In genomic region chr6:105981002-105981887, GRCh38 we compare ENCODE assay signal across 8 cellular contexts.
DNase-seq lines count a peak whose midpoint lies in the region; ATAC-seq and TF ChIP-seq lines count a peak whose summit lies in the region.

No MANE protein-coding gene starts in this region.

- peaks cover 22% of the 10 kb centered on the region for H3K36me3 Mint-ChIP-seq in T-helper 2 cell treated with Interferon-gamma antibody and Interleukin-4, amounts not matched to agents 5 μg/mL and 100 μg/mL, for 36 hours (ENCODE audit: low read depth)

- H2AFZ ChIP-seq in parathyroid adenoma (peak overlapping the region; percentile 54), PC-3 (ENCODE audit: low read length) (no peak overlapping the region)

- intact Hi-C loops in PC-3 (cut with micrococcal nuclease): no loop called here

- H3K9me3 ChIP-seq in ectodermal cell (ENCODE audit: control insufficient read depth, low read length) (no peaks in the 10 kb centered on the region), parathyroid adenoma (ENCODE audit: control insufficient read depth, low read length) (no peaks in the 10 kb centered on the region), PC-3 (ENCODE audit: low read length) (no peaks in the 10 kb centered on the region)

- H3K9ac ChIP-seq in parathyroid adenoma (no peak overlapping the region), PC-3 (ENCODE audit: low read length) (no peak overlapping the region)

- H3K27ac ChIP-seq in ectodermal cell (ENCODE audit: insufficient read depth, low read depth, low read length, poor library complexity, severe bottlenecking): no peak overlapping the region
- H3K27ac ChIP-seq in parathyroid adenoma: no peak overlapping the region
- no peak overlapping the region for H3K27ac ChIP-seq in PC-3 (ENCODE audit: low read length)

- H3K79me2 ChIP-seq in parathyroid adenoma: no peaks in the 10 kb centered on the region
- no peaks in the 10 kb centered on the region for H3K79me2 ChIP-seq in PC-3 (ENCODE audit: low read length)

- H3K4me2 ChIP-seq in parathyroid adenoma (ENCODE audit: low read length) (peak overlapping the region; percentile 51), PC-3 (ENCODE audit: low read length) (no peak overlapping the region)

- H3K9me2 ChIP-seq in PC-3 (replicated peaks; ENCODE audit: low read length): no peaks in the 10 kb centered on the region

- peak overlapping the region; percentile 92 for H3K27ac Mint-ChIP-seq in T-helper 2 cell treated with Interferon-gamma antibody and Interleukin-4, amounts not matched to agents 5 μg/mL and 100 μg/mL, for 36 hours

- CTCF ChIA-PET in GM10248 (lab: Yijun Ruan, JAX): interaction anchor here (0.9 to 1.2 kb wide), 2 partner anchors 10 to 45 kb away, joined by 3 to 5 read pairs; no protein-coding TSS in a partner anchor
- CTCF ChIA-PET in PC-3 (lab: Charles Lee): no interaction called here

- no peaks in the 10 kb centered on the region for H3F3A ChIP-seq in PC-3 (ENCODE audit: low read length, unreplicated experiment)

- ATAC-seq in omental fat pad (ENCODE audit: low FRiP score) (no peak), GM19455 (IDR thresholded peaks at IDR 0.05; ENCODE audit: unreplicated experiment) (no peak), PC-3 (no peak)

- peaks cover 65% of the 10 kb centered on the region for H3K27me3 ChIP-seq in ectodermal cell (ENCODE audit: control insufficient read depth, insufficient read depth, low read length, poor library complexity, severe bottlenecking)
- H3K27me3 ChIP-seq in parathyroid adenoma (ENCODE audit: control insufficient read depth, insufficient read depth, low read length): no peaks in the 10 kb centered on the region
- H3K27me3 ChIP-seq in PC-3 (ENCODE audit: low read length): no peaks in the 10 kb centered on the region

- peak overlapping the region; percentile 14 for H3K4me3 ChIP-seq in ectodermal cell (ENCODE audit: insufficient read depth, low read depth, low read length)
- H3K4me3 ChIP-seq in parathyroid adenoma (ENCODE audit: low read depth, low read length): no peak overlapping the region
- H3K4me3 ChIP-seq in PC-3 (ENCODE audit: low read length): no peak overlapping the region

- H3K4me1 ChIP-seq in ectodermal cell (ENCODE audit: control insufficient read depth, insufficient read depth, low read length): no peaks in the 10 kb centered on the region
- H3K4me1 ChIP-seq in parathyroid adenoma: no peaks in the 10 kb centered on the region
- no peaks in the 10 kb centered on the region for H3K4me1 ChIP-seq in PC-3 (ENCODE audit: insufficient read depth, low read length)

- BruUV-seq in PC-3 (replicated peaks; lab: Mats Ljungman, UMichigan): no TSS peak

- peaks cover 9% of the 10 kb centered on the region for H3K9me3 Mint-ChIP-seq in T-helper 2 cell treated with Interferon-gamma antibody and Interleukin-4, amounts not matched to agents 5 μg/mL and 100 μg/mL, for 36 hours

- peaks cover 55% of the 10 kb centered on the region for H3K4me1 Mint-ChIP-seq in T-helper 2 cell treated with Interferon-gamma antibody and Interleukin-4, amounts not matched to agents 5 μg/mL and 100 μg/mL, for 36 hours (ENCODE audit: low read depth)

- no peaks in the 10 kb centered on the region for H3K36me3 ChIP-seq in ectodermal cell (ENCODE audit: control insufficient read depth, insufficient read depth, low read length)
- no peaks in the 10 kb centered on the region for H3K36me3 ChIP-seq in parathyroid adenoma (ENCODE audit: control insufficient read depth, insufficient read depth, low read length)
- no peaks in the 10 kb centered on the region for H3K36me3 ChIP-seq in PC-3 (ENCODE audit: low read depth, low read length)

- no peaks in the 10 kb centered on the region for H4K20me1 ChIP-seq in PC-3 (ENCODE audit: low read length)

- 28 to 29% methylated on average over 62 of the region's 62 CpGs for WGBS in ectodermal cell, 2 experiments

- TF ChIP-seq CTCF in GM10248 (IDR thresholded peaks at IDR 0.05; ENCODE audit: control extremely low read depth, extremely low read depth, low read depth, missing control alignments) (no peak), parathyroid adenoma (IDR thresholded peaks at IDR 0.05) (no peak), omental fat pad (IDR thresholded peaks at IDR 0.05) (no peak), PC-3 (conservative IDR thresholded peaks at IDR 0.05; ENCODE audit: low read depth, low read length) (no peak)

- POLR2A ChIA-PET in GM10248 (lab: Yijun Ruan, JAX) (no interaction called here), PC-3 (lab: Charles Lee; ENCODE audit: unreplicated experiment) (no interaction called here)

- no peaks in the 10 kb centered on the region for H3K27me3 Mint-ChIP-seq in T-helper 2 cell treated with Interferon-gamma antibody and Interleukin-4, amounts not matched to agents 5 μg/mL and 100 μg/mL, for 36 hours (ENCODE audit: low read depth)

- DNase-seq in GM10248 (ENCODE audit: extremely low spot score): peak; percentile 25
- peak; percentile 40 for DNase-seq in T-helper 2 cell treated with Interferon-gamma antibody and Interleukin-4, amounts not matched to agents 5 μg/mL and 100 μg/mL, for 36 hours (ENCODE audit: low spot score)
- no peak for DNase-seq in omental fat pad (ENCODE audit: low spot score)
- DNase-seq in epidermal melanocyte (ENCODE audit: insufficient read length, low spot score): no peak
- DNase-seq in PC-3: no peak

- peak overlapping the region; percentile 81 for H3K4me3 Mint-ChIP-seq in T-helper 2 cell treated with Interferon-gamma antibody and Interleukin-4, amounts not matched to agents 5 μg/mL and 100 μg/mL, for 36 hours

Comparison
In these comparisons a context has a peak if more than half of its experiments do, and no peak if none do; other contexts are left out.
1. DNase-seq: peak in GM10248 (single experiment) and T-helper 2 cell treated with Interferon-gamma antibody and Interleukin-4, amounts not matched to agents 5 μg/mL and 100 μg/mL, for 36 hours (single experiment); none in omental fat pad (single experiment), epidermal melanocyte (single experiment) and PC-3 (single experiment).